8 cellular contexts compared by ENCODE assay signal in the genomic region with DNA sequence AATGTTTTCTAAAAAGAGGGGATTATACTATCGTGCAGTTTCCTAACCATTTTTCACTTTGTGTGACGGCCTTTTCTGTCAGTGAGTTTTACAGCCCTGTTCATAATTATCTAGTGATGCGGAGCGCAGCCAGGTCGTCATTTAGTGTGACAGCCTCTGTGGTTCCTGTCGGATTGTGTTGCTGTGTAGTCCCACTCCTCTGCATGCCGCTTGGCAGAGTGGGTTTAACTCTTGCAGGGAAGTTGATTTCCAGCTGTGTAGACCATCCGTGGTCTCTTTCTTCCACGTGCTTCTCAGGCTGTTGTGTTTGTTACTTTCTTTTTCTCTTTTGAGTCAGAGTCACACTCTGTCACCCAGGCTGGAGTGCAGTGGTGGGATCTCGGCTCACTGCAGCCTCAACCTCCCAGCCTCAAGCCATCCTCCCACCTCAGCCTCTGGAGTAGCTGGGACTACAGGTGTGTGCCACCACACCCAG. TPM values are rescaled to one million over a fixed set of nuclear protein-coding genes. Genes with fewer than 3 reads are reported as not detected.
A peak's percentile ranks its signal among the peaks of the same experiment; 100 is the strongest.
DNase-seq lines count a peak whose midpoint lies in the region; ATAC-seq and TF ChIP-seq lines count a peak whose summit lies in the region.

No MANE protein-coding gene starts in this region.

- in situ Hi-C loops in astrocyte of the cerebellum (cut with HindIII; ENCODE audit: low sequenced_read_pairs), result no loop called here

- no peaks in the 10 kb centered on the region for H3K9me3 Mint-ChIP-seq in stimulated activated memory B cell treated with anti-CD40 and anti-IgM and Interleukin-4, amounts not matched to agents 10 μg/mL and 1 μg/mL and 100 μg/mL, for 72 hours

- H3K4me1 Mint-ChIP-seq in stimulated activated memory B cell treated with anti-CD40 and anti-IgM and Interleukin-4, amounts not matched to agents 10 μg/mL and 1 μg/mL and 100 μg/mL, for 72 hours, result peaks cover 51% of the 10 kb centered on the region

- no peak for TF ChIP-seq CTCF in astrocyte of the cerebellum (IDR thresholded peaks at IDR 0.05; ENCODE audit: low read depth, low read length, missing control alignments)
- TF ChIP-seq CTCF in omental fat pad (IDR thresholded peaks at IDR 0.05), result no peak

- peaks cover 35% of the 10 kb centered on the region for H3K36me3 Mint-ChIP-seq in stimulated activated memory B cell treated with anti-CD40 and anti-IgM and Interleukin-4, amounts not matched to agents 10 μg/mL and 1 μg/mL and 100 μg/mL, for 72 hours

- no peaks in the 10 kb centered on the region for H3K27me3 Mint-ChIP-seq in stimulated activated memory B cell treated with anti-CD40 and anti-IgM and Interleukin-4, amounts not matched to agents 10 μg/mL and 1 μg/mL and 100 μg/mL, for 72 hours

- DNase-seq in activated naive CD4-positive, alpha-beta T cell treated with Interleukin-2 at 50 U/mL for 16 hours, result peak; percentile 22
- DNase-seq in activated naive CD4-positive, alpha-beta T cell (lab: John Stamatoyannopoulos, UW), result no peak
- DNase-seq in astrocyte of the cerebellum (ENCODE audit: low read depth), result no peak
- DNase-seq in NCI-H1436 treated with DMSO at 0.1 percent for 48 hours (lab: John Stamatoyannopoulos, UW), result no peak
- no peak for DNase-seq in cerebellum (ENCODE audit: low spot score)
- DNase-seq in omental fat pad (ENCODE audit: low spot score), result no peak

- peak overlapping the region; percentile 96 for H3K27ac Mint-ChIP-seq in stimulated activated memory B cell treated with anti-CD40 and anti-IgM and Interleukin-4, amounts not matched to agents 10 μg/mL and 1 μg/mL and 100 μg/mL, for 72 hours

- peak overlapping the region; percentile 91 for H3K4me3 Mint-ChIP-seq in stimulated activated memory B cell treated with anti-CD40 and anti-IgM and Interleukin-4, amounts not matched to agents 10 μg/mL and 1 μg/mL and 100 μg/mL, for 72 hours

- peak overlapping the region; percentile 12 for H3K4me3 ChIP-seq in astrocyte of the cerebellum (ENCODE audit: low read depth, low read length)

- ATAC-seq in HG03025 (IDR thresholded peaks at IDR 0.05; ENCODE audit: low FRiP score, unreplicated experiment), result peak; percentile 51
- ATAC-seq in stimulated activated memory B cell treated with anti-CD40 and anti-IgM and Interleukin-4, amounts not matched to agents 10 μg/mL and 1 μg/mL and 100 μg/mL, for 72 hours, result peak; percentile 71
- ATAC-seq in omental fat pad (ENCODE audit: low FRiP score), result no peak

RNA-seq across cellular contexts. Expression of gene RAN, which starts 8.6 kb away (rescaled TPM):
- 245 TPM for total RNA-seq in cerebellum
- total RNA-seq in omental fat pad, result 100 to 1,000 TPM; 159 to 468 (median 228) TPM

RNA-seq across cellular contexts. Expression of gene STX2, which starts 41.4 kb away (rescaled TPM):
- 26.5 TPM for total RNA-seq in cerebellum
- total RNA-seq in omental fat pad, result 10 to 100 TPM; 30.6 to 37.6 (median 33.5) TPM
